ENCODE assay signal across 14 cellular contexts in genomic region chr11:66600219-66600923, GRCh38. TPM values are rescaled to one million over a fixed set of nuclear protein-coding genes. Genes with fewer than 3 reads are reported as not detected.
A peak's percentile ranks its signal among the peaks of the same experiment; 100 is the strongest.
DNase-seq lines count a peak whose midpoint lies in the region; ATAC-seq and TF ChIP-seq lines count a peak whose summit lies in the region.
"Had no signal": no experiment of that assay in that cellular context is flagged by ENCODE, and none has a peak within 500 bp of the region (broad histone marks: within the 10 kb centered on the region; RNA-seq: fewer than 3 reads in every experiment).

No MANE protein-coding gene starts in this region.

- DNase-seq in MV-4-11 (lab: John Stamatoyannopoulos, UW) (peak; percentile 76), choroid plexus epithelial cell (ENCODE audit: low read depth) (peak; percentile 51), testis (no peak), islet precursor cell (no peak)
- DNase-seq in stimulated activated effector memory CD8-positive, alpha-beta T cell treated with anti-CD3 and anti-CD28 coated beads, Interleukin-12 subunit alpha, Interleukin-12 subunit beta, amount 100 ng/mL, for 72 hours (ENCODE audit: low spot score in 2 of 2), result no peak
- DNase-seq: activated CD4-positive, alpha-beta T cell treated with anti-CD3 and anti-CD28 coated beads for 1 hour; CD8-positive, alpha-beta T cell; GDM1; left colon; naive thymus-derived CD8-positive, alpha-beta T cell; OCI-M1; sigmoid colon had no signal

- H3K4me3 Mint-ChIP-seq in stimulated activated effector memory CD8-positive, alpha-beta T cell treated with anti-CD3 and anti-CD28 coated beads, Interleukin-12 subunit alpha, Interleukin-12 subunit beta, amount 100 ng/mL, for 72 hours, result no peak overlapping the region
- H3K4me3 Mint-ChIP-seq: CD8-positive, alpha-beta T cell; GM23338; naive thymus-derived CD8-positive, alpha-beta T cell had no signal

- peaks cover 5% of the 10 kb centered on the region for H3K4me1 Mint-ChIP-seq in stimulated activated effector memory CD8-positive, alpha-beta T cell treated with anti-CD3 and anti-CD28 coated beads, Interleukin-12 subunit alpha, Interleukin-12 subunit beta, amount 100 ng/mL, for 72 hours
- H3K4me1 Mint-ChIP-seq: GM23338 had no signal

- no peaks in the 10 kb centered on the region for H3K27me3 ChIP-seq in testis
- H3K27me3 ChIP-seq: sigmoid colon, suprapubic skin had no signal

- peak overlapping the region in 1 of 2 donors; percentile 48 for H3K27ac ChIP-seq in testis
- H3K27ac ChIP-seq: sigmoid colon, suprapubic skin had no signal

- H3K4me3 ChIP-seq in choroid plexus epithelial cell (ENCODE audit: low read depth, low read length) (no peak overlapping the region), testis (no peak overlapping the region)
- H3K4me3 ChIP-seq: GM23338, sigmoid colon, suprapubic skin had no signal

- ATAC-seq in stimulated activated effector memory CD8-positive, alpha-beta T cell treated with anti-CD3 and anti-CD28 coated beads, Interleukin-12 subunit alpha, Interleukin-12 subunit beta, amount 100 ng/mL, for 72 hours, result no peak
- ATAC-seq: CD8-positive, alpha-beta T cell; GM23338; left colon; naive thymus-derived CD8-positive, alpha-beta T cell had no signal

- intact Hi-C loops in testis (cut with DNase I; ENCODE audit: low total_unique reads), result no loop called here

- H3K36me3 Mint-ChIP-seq in stimulated activated effector memory CD8-positive, alpha-beta T cell treated with anti-CD3 and anti-CD28 coated beads, Interleukin-12 subunit alpha, Interleukin-12 subunit beta, amount 100 ng/mL, for 72 hours, result peaks cover 37% of the 10 kb centered on the region

- TF ChIP-seq POLR2A in testis (IDR thresholded peaks at IDR 0.05), result no peak

- WGBS in testis, 2 donors, result 88 to 89% methylated on average over 2 of the region's 2 CpGs

- TF ChIP-seq CTCF in choroid plexus epithelial cell (conservative IDR thresholded peaks at IDR 0.05; ENCODE audit: low read depth, low read length) (no peak), testis (IDR thresholded peaks at IDR 0.05) (no peak)

- H3K9me3 Mint-ChIP-seq in stimulated activated effector memory CD8-positive, alpha-beta T cell treated with anti-CD3 and anti-CD28 coated beads, Interleukin-12 subunit alpha, Interleukin-12 subunit beta, amount 100 ng/mL, for 72 hours, result no peaks in the 10 kb centered on the region
- H3K9me3 Mint-ChIP-seq: CD8-positive, alpha-beta T cell; GM23338; naive thymus-derived CD8-positive, alpha-beta T cell had no signal

- peak overlapping the region; percentile 37 for H3K27ac Mint-ChIP-seq in stimulated activated effector memory CD8-positive, alpha-beta T cell treated with anti-CD3 and anti-CD28 coated beads, Interleukin-12 subunit alpha, Interleukin-12 subunit beta, amount 100 ng/mL, for 72 hours
- H3K27ac Mint-ChIP-seq: CD8-positive, alpha-beta T cell; GM23338 had no signal

- H3K4me1 ChIP-seq in testis, result peaks cover 50% of the 10 kb centered on the region

- no peaks in the 10 kb centered on the region for H3K9me3 ChIP-seq in testis
- H3K9me3 ChIP-seq: sigmoid colon, suprapubic skin had no signal

- H3K36me3 ChIP-seq in testis (ENCODE audit: low read depth, missing control alignments), result no peaks in the 10 kb centered on the region

RNA-seq across cellular contexts. Expression of gene CCS, which starts 7.4 kb away (rescaled TPM):
- total RNA-seq in testis, result 10 to 100 TPM; 70.7 to 83.2 TPM
- polyA plus RNA-seq in testis (ENCODE audit: insufficient read depth, low read depth, low replicate concordance), result 67.5 TPM

RNA-seq across cellular contexts. Expression of gene CCDC87, which starts 7.5 kb away (rescaled TPM):
- 10 to 100 TPM; 14.4 to 26.3 TPM for total RNA-seq in testis
- 37.2 TPM for polyA plus RNA-seq in testis (ENCODE audit: insufficient read depth, low read depth, low replicate concordance)
- polyA plus RNA-seq: naive thymus-derived CD8-positive, alpha-beta T cell had no signal

RNA-seq across cellular contexts. Expression of gene RBM14, which starts 16.1 kb away (rescaled TPM):
- total RNA-seq in testis, result 100 to 1,000 TPM; 146 to 149 TPM
- 85.2 TPM for polyA plus RNA-seq in testis (ENCODE audit: insufficient read depth, low read depth, low replicate concordance)

RNA-seq across cellular contexts. Expression of gene CTSF, which starts 32.0 kb away (rescaled TPM):
- total RNA-seq in testis, result 100 to 1,000 TPM; 125 to 164 TPM
- 242 TPM for polyA plus RNA-seq in testis (ENCODE audit: insufficient read depth, low read depth, low replicate concordance)

RNA-seq across cellular contexts. Expression of gene RBM4, which starts 38.1 kb away (rescaled TPM):
- 100 to 1,000 TPM in 1 of 2 donors, 10 to 100 TPM in 1; 95.2 to 123 TPM for total RNA-seq in testis
- 137 TPM for polyA plus RNA-seq in testis (ENCODE audit: insufficient read depth, low read depth, low replicate concordance)

Comparison
In these comparisons a context has a peak if more than half of its experiments do, and no peak if none do; other contexts are left out.
1. DNase-seq: peak in MV-4-11 (single experiment) and choroid plexus epithelial cell (single experiment); none in stimulated activated effector memory CD8-positive, alpha-beta T cell treated with anti-CD3 and anti-CD28 coated beads, Interleukin-12 subunit alpha, Interleukin-12 subunit beta, amount 100 ng/mL, for 72 hours (0 of 2), testis (single experiment) and islet precursor cell (single experiment).